In the genomic region with DNA sequence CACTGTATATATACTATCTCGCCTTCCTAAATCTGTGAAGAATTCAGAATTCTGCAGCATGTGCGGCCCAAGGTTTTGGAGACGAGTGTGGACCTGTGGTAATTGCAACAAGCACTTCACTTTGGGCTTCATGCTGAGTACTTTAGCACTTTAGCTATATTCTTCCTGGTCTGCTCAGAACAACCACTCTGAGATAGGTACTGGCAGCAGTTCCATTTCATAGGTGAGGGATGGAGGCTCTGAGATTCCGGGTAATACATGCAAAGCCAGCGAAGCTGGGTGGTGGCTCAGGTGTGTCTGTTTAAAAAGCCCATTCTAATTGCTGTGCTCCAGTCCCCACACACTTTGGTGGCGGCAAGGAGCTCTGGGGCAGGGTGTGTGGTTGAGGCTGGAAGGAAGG, we compare ENCODE assay signal across 36 cellular contexts. TPM values are rescaled to one million over a fixed set of nuclear protein-coding genes. Genes with fewer than 3 reads are reported as not detected.
"Had no signal": no experiment of that assay in that cellular context is flagged by ENCODE, and none has a peak within 500 bp of the region (broad histone marks: within the 10 kb centered on the region; RNA-seq: fewer than 3 reads in every experiment).

No MANE protein-coding gene starts in this region.

- H3K4me3 ChIP-seq: coronary artery, dorsolateral prefrontal cortex had no signal

- DNase-seq: activated B cell treated with CpG ODN at 0.5 μM for 24 hours; activated CD4-positive, alpha-beta T cell treated with anti-CD3 and anti-CD28 coated beads for 48 hours; activated CD4-positive, alpha-beta T cell treated with anti-CD3 and anti-CD28 coated beads, Interleukin-2, amount 50 U/mL, for 1 hour; activated CD4-positive, alpha-beta T cell treated with anti-CD3 and anti-CD28 coated beads, Interleukin-2, amount 50 U/mL, for 48 hours; activated CD8-positive, alpha-beta memory T cell treated with anti-CD3 and anti-CD28 coated beads for 24 hours; activated CD8-positive, alpha-beta T cell treated with anti-CD3 and anti-CD28 coated beads for 36 hours; activated effector memory CD4-positive, alpha-beta T cell treated with Interleukin-2 at 50 U/mL for 16 hours; activated gamma-delta T cell treated with Interleukin-2 at 50 U/mL for 16 hours; activated naive CD4-positive, alpha-beta T cell treated with anti-CD3 and anti-CD28 coated beads, Interleukin-2, amount 50 U/mL, for 16 hours; activated naive CD4-positive, alpha-beta T cell treated with Interleukin-2 at 50 U/mL for 16 hours; activated T-cell treated with anti-CD3 and anti-CD28 coated beads, Interleukin-2, amount 50 U/mL, for 4 hours; amniotic stem cell; anterior cingulate cortex; brain microvascular endothelial cell; dorsolateral prefrontal cortex; effector memory CD4-positive, alpha-beta T cell; endodermal cell; foreskin fibroblast; head of caudate nucleus; T-helper 17 cell; T1000; WERI-Rb-1 had no signal

- FAIRE-seq: astrocyte, bronchial epithelial cell, frontal cortex had no signal

- H3K4me1 Mint-ChIP-seq: activated B cell treated with CpG ODN at 0.5 μM for 24 hours; activated T-helper 17 cell treated with anti-CD3 and anti-CD28 coated beads, Interleukin-2, amount 50 U/mL, for 72 hours; central memory CD8-positive, alpha-beta T cell; T-helper 17 cell had no signal

- H3K36me3 ChIP-seq: brain microvascular endothelial cell, WERI-Rb-1 had no signal

- H3K27me3 ChIP-seq: brain microvascular endothelial cell, dorsolateral prefrontal cortex had no signal

- H3K9me3 Mint-ChIP-seq: activated B cell treated with CpG ODN at 0.5 μM for 24 hours; activated CD8-positive, alpha-beta T cell treated with anti-CD3 and anti-CD28 coated beads for 36 hours; activated T-cell treated with anti-CD3 and anti-CD28 coated beads, Interleukin-2, amount 50 U/mL, for 4 hours; activated T-helper 17 cell treated with anti-CD3 and anti-CD28 coated beads, Interleukin-2, amount 50 U/mL, for 72 hours; central memory CD8-positive, alpha-beta T cell; dendritic cell treated with granulocyte-macrophage colony-stimulating factor and Interleukin-4, amounts not matched to agents 40 ng/mL and 50 ng/mL, for 4 days; endodermal cell; T-helper 2 cell treated with Interferon-gamma antibody and Interleukin-4, amounts not matched to agents 5 μg/mL and 100 μg/mL, for 36 hours had no signal

- H3K27ac ChIP-seq: brain microvascular endothelial cell, coronary artery, dorsolateral prefrontal cortex, WERI-Rb-1 had no signal

- ATAC-seq: activated CD4-positive, CD25-positive, alpha-beta regulatory T cell treated with anti-CD3 and anti-CD28 coated beads, Interleukin-2, amount 50 U/mL, for 24 hours; activated CD8-positive, alpha-beta T cell treated with anti-CD3 and anti-CD28 coated beads for 36 hours; activated T-cell treated with anti-CD3 and anti-CD28 coated beads, Interleukin-2, amount 50 U/mL, for 4 hours; activated T-helper 17 cell treated with anti-CD3 and anti-CD28 coated beads, Interleukin-2, amount 50 U/mL, for 72 hours; esophagus mucosa; T-helper 17 cell had no signal

- H3K36me3 Mint-ChIP-seq: activated naive CD8-positive, alpha-beta T cell had no signal

- H3K4me3 Mint-ChIP-seq: activated B cell treated with CpG ODN at 0.5 μM for 24 hours; activated CD8-positive, alpha-beta T cell treated with anti-CD3 and anti-CD28 coated beads for 36 hours; activated naive CD8-positive, alpha-beta T cell; activated T-cell treated with anti-CD3 and anti-CD28 coated beads, Interleukin-2, amount 50 U/mL, for 4 hours; activated T-helper 17 cell treated with anti-CD3 and anti-CD28 coated beads, Interleukin-2, amount 50 U/mL, for 72 hours; central memory CD8-positive, alpha-beta T cell; dendritic cell treated with granulocyte-macrophage colony-stimulating factor and Interleukin-4, amounts not matched to agents 40 ng/mL and 50 ng/mL, for 4 days; endodermal cell; T-helper 17 cell; T-helper 2 cell treated with Interferon-gamma antibody and Interleukin-4, amounts not matched to agents 5 μg/mL and 100 μg/mL, for 36 hours had no signal

- H3K27ac Mint-ChIP-seq: activated B cell treated with CpG ODN at 0.5 μM for 24 hours; activated CD8-positive, alpha-beta T cell treated with anti-CD3 and anti-CD28 coated beads for 36 hours; activated naive CD8-positive, alpha-beta T cell; activated T-helper 17 cell treated with anti-CD3 and anti-CD28 coated beads, Interleukin-2, amount 50 U/mL, for 72 hours; dendritic cell treated with granulocyte-macrophage colony-stimulating factor and Interleukin-4, amounts not matched to agents 40 ng/mL and 50 ng/mL, for 4 days; endodermal cell; T-helper 17 cell; T-helper 2 cell treated with Interferon-gamma antibody and Interleukin-4, amounts not matched to agents 5 μg/mL and 100 μg/mL, for 36 hours had no signal

- H3K27me3 Mint-ChIP-seq: activated B cell treated with CpG ODN at 0.5 μM for 24 hours; activated CD8-positive, alpha-beta T cell treated with anti-CD3 and anti-CD28 coated beads for 36 hours; activated naive CD8-positive, alpha-beta T cell; activated T-helper 17 cell treated with anti-CD3 and anti-CD28 coated beads, Interleukin-2, amount 50 U/mL, for 72 hours; central memory CD8-positive, alpha-beta T cell; dendritic cell treated with granulocyte-macrophage colony-stimulating factor and Interleukin-4, amounts not matched to agents 40 ng/mL and 50 ng/mL, for 4 days had no signal

RNA-seq across cellular contexts. Expression of gene ELF5, which starts 6.4 kb away (rescaled TPM):
- total RNA-seq: activated B cell treated with CpG ODN at 0.5 μM for 24 hours; activated CD8-positive, alpha-beta T cell treated with anti-CD3 and anti-CD28 coated beads for 36 hours; activated T-cell treated with anti-CD3 and anti-CD28 coated beads, Interleukin-2, amount 50 U/mL, for 4 hours; activated T-helper 17 cell treated with anti-CD3 and anti-CD28 coated beads, Interleukin-2, amount 50 U/mL, for 72 hours; astrocyte; cardiac septum; cerebellum; endodermal cell; epithelial cell of proximal tubule; frontal cortex; T-helper 17 cell had no signal
